ENCODE assay signal across 9 cellular contexts in genomic region chr6:153553627-153554026, GRCh38.
DNase-seq lines count a peak whose midpoint lies in the region; ATAC-seq and TF ChIP-seq lines count a peak whose summit lies in the region.
"Had no signal": no experiment of that assay in that cellular context is flagged by ENCODE, and none has a peak within 500 bp of the region (broad histone marks: within the 10 kb centered on the region; RNA-seq: fewer than 3 reads in every experiment).

No MANE protein-coding gene starts in this region.

- H3K27ac ChIP-seq in Panc1 (ENCODE audit: low read length) = no peak overlapping the region
- H3K27ac ChIP-seq in spleen = no peak overlapping the region
- H3K27ac ChIP-seq in CD8-positive, alpha-beta memory T cell (ENCODE audit: low read depth, low read length) = no peak overlapping the region

- CTCF ChIA-PET in Panc1 (lab: Charles Lee) = interaction anchor here (0.6 kb wide), 2 partner anchors 10 to 59 kb away, joined by 3 read pairs; no protein-coding TSS in a partner anchor
- CTCF ChIA-PET in CD8-positive, alpha-beta memory T cell (lab: Charles Lee) = no interaction called here

- H3K36me3 ChIP-seq in BE2C = no peaks in the 10 kb centered on the region
- H3K36me3 ChIP-seq in Panc1 (ENCODE audit: control insufficient read depth, insufficient read depth, low read length) = no peaks in the 10 kb centered on the region
- H3K36me3 ChIP-seq in spleen = no peaks in the 10 kb centered on the region
- H3K36me3 ChIP-seq in CD8-positive, alpha-beta memory T cell (ENCODE audit: insufficient read depth, low read length) = no peaks in the 10 kb centered on the region

- ATAC-seq in GM18867 (IDR thresholded peaks at IDR 0.05; ENCODE audit: unreplicated experiment) (peak; percentile 52), Panc1 (no peak), natural killer cell (no peak)

- H3K4me3 ChIP-seq in BE2C (ENCODE audit: low read depth, low read length) (no peak overlapping the region), Panc1 (ENCODE audit: low read depth in 2 of 2, low read length in 2 of 2) (no peak overlapping the region), foreskin fibroblast (ENCODE audit: low read depth in 1 of 2, low read length in 2 of 2) (no peak overlapping the region), spleen (no peak overlapping the region)
- H3K4me3 ChIP-seq in CD8-positive, alpha-beta memory T cell (ENCODE audit: low read length) = no peak overlapping the region

- H3K27ac Mint-ChIP-seq in CD8-positive, alpha-beta memory T cell = no peak overlapping the region
- H3K27ac Mint-ChIP-seq in natural killer cell = no peak overlapping the region

- no peaks in the 10 kb centered on the region for H3K4me1 ChIP-seq in BE2C
- H3K4me1 ChIP-seq in Panc1 (ENCODE audit: control insufficient read depth, insufficient read depth, low read length) = no peaks in the 10 kb centered on the region
- H3K4me1 ChIP-seq in spleen = no peaks in the 10 kb centered on the region
- H3K4me1 ChIP-seq in CD8-positive, alpha-beta memory T cell (ENCODE audit: insufficient read depth, low read length) = no peaks in the 10 kb centered on the region

- TF ChIP-seq POLR2A in spleen (IDR thresholded peaks at IDR 0.05) = no peak

- in situ Hi-C loops in Panc1 (cut with HindIII; ENCODE audit: low pct_unique_long_range_greater_than_20kb, low sequenced_read_pairs) = no loop called here

- no peaks in the 10 kb centered on the region for H3K27me3 ChIP-seq in BE2C
- H3K27me3 ChIP-seq in Panc1 (ENCODE audit: control insufficient read depth, insufficient read depth, low read length) = no peaks in the 10 kb centered on the region
- no peaks in the 10 kb centered on the region for H3K27me3 ChIP-seq in spleen (replicated peaks in 1 of 7)
- no peaks in the 10 kb centered on the region for H3K27me3 ChIP-seq in CD8-positive, alpha-beta memory T cell (ENCODE audit: insufficient read depth, low read length, poor library complexity, severe bottlenecking)

- POLR2A ChIA-PET in Panc1 (lab: Charles Lee) = no interaction called here
- POLR2A ChIA-PET in CD8-positive, alpha-beta memory T cell (lab: Charles Lee) = no interaction called here

- no peaks in the 10 kb centered on the region for H3K4me1 Mint-ChIP-seq in CD8-positive, alpha-beta memory T cell
- no peaks in the 10 kb centered on the region for H3K4me1 Mint-ChIP-seq in natural killer cell

- peaks cover 0 to 9% (median 0%) of the 10 kb centered on the region in 5 donors for H3K9me3 Mint-ChIP-seq in CD8-positive, alpha-beta memory T cell
- peaks cover 7 to 9% of the 10 kb centered on the region in 2 donors for H3K9me3 Mint-ChIP-seq in natural killer cell

- H3K4me3 Mint-ChIP-seq in CD8-positive, alpha-beta memory T cell = no peak overlapping the region
- no peak overlapping the region for H3K4me3 Mint-ChIP-seq in natural killer cell

- TF ChIP-seq CTCF in BE2C (IDR thresholded peaks at IDR 0.05; ENCODE audit: low read depth, low read length) (peak; percentile 88), Panc1 (IDR thresholded peaks at IDR 0.05) (peak; percentile 56), foreskin fibroblast (IDR thresholded peaks at IDR 0.05; ENCODE audit: low read depth, low read length) (peak; percentile 18), spleen (IDR thresholded peaks at IDR 0.05 in 8 of 11, conservative IDR thresholded peaks at IDR 0.05 in 3 of 11) (no peak), natural killer cell (IDR thresholded peaks at IDR 0.05) (no peak)

- H3K9me3 ChIP-seq in BE2C (no peaks in the 10 kb centered on the region), Panc1 (ENCODE audit: control insufficient read depth, insufficient read depth, low read depth, low read length) (0 out of 2 replicates have a peak, but pooled peaks cover 3% of the 10 kb centered on the region), spleen (no peaks in the 10 kb centered on the region)
- H3K9me3 ChIP-seq in CD8-positive, alpha-beta memory T cell (ENCODE audit: low read length) = no peaks in the 10 kb centered on the region

- 69 to 93% (median 84%) methylated on average over 1 of the region's 1 CpG for WGBS in spleen, 5 donors

- no TSS peak for BruUV-seq in Panc1 (replicated peaks; lab: Mats Ljungman, UMichigan)

- DNase-seq in BE2C (peak; percentile 33), Panc1 (ENCODE audit: low read depth, low spot score) (no peak), foreskin fibroblast (peak in 1 of 2 donors; percentile 10), spleen (no peak), amygdala (lab: John Stamatoyannopoulos, UW) (no peak), natural killer cell (no peak)
- no peak for DNase-seq in CD8-positive, alpha-beta memory T cell
- DNase-seq: activated gamma-delta T cell had no signal

- no peaks in the 10 kb centered on the region for H3K27me3 Mint-ChIP-seq in CD8-positive, alpha-beta memory T cell
- no peaks in the 10 kb centered on the region for H3K27me3 Mint-ChIP-seq in natural killer cell (ENCODE audit: low read depth in 2 of 2)

- H3K36me3 Mint-ChIP-seq in CD8-positive, alpha-beta memory T cell = no peaks in the 10 kb centered on the region
- H3K36me3 Mint-ChIP-seq in natural killer cell = no peaks in the 10 kb centered on the region

- intact Hi-C loops in Panc1 (cut with micrococcal nuclease; ENCODE audit: unreplicated experiment) (no loop called here), spleen (cut with DNase I; ENCODE audit: low total_unique reads) (no loop called here), natural killer cell (cut with micrococcal nuclease) (no loop called here)

Comparison
In these comparisons a context has a peak if more than half of its experiments do, and no peak if none do; other contexts are left out.
1. CTCF ChIP-seq: peak in BE2C (single experiment), Panc1 (single experiment) and foreskin fibroblast (single experiment); none in spleen (0 of 11) and natural killer cell (single experiment).